Comparison of ENCODE assay signal across 8 cellular contexts in the genomic region with DNA sequence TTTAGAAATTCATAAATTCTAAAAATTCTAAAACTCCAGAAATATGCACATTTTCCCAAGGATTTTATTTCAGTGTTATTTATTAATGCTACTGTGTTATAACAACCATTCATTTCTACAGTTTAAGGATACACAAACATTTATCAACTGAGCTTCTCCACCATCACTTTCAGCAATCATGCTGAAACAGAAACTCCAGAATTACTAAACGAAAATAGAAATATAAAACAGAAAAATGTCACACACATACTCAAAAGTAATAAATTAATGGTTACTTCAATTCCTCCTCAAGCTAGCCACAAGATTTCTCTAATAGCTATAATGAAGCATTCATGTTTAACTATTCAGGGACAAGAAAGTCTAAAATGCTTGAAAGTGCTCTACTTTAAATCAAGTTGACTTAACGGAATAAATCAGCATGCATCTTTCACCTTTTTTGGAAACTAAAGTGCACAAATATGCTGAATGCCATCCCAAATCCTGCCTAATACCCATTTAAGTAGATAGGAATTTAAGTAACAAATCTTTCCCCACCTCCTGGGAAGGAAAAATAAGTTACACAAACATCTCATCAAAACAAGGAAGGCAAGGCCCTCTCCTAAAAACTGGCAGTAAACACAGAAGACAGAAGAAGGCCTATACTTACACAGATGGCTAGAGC. TPM values are rescaled to one million over a fixed set of nuclear protein-coding genes. Genes with fewer than 3 reads are reported as not detected.
DNase-seq lines count a peak whose midpoint lies in the region; ATAC-seq and TF ChIP-seq lines count a peak whose summit lies in the region.

No MANE protein-coding gene starts in this region.

- no peak for TF ChIP-seq POLR2A in vagina (IDR thresholded peaks at IDR 0.05)

- H3K27ac ChIP-seq in vagina: peak overlapping the region; percentile 76

- POLR2A ChIA-PET in naive thymus-derived CD8-positive, alpha-beta T cell (lab: Charles Lee): no interaction called here

- in situ Hi-C loops in astrocyte of the cerebellum (cut with HindIII; ENCODE audit: low sequenced_read_pairs): no loop called here

- peak overlapping the region; percentile 30 for H3K4me3 Mint-ChIP-seq in activated naive CD4-positive, alpha-beta T cell treated with anti-CD3 and anti-CD28 coated beads, Interleukin-2, amount 50 U/mL, for 24 hours
- peak overlapping the region in 3 of 10 donors; percentile 40 to 51 (median 50) for H3K4me3 Mint-ChIP-seq in naive thymus-derived CD8-positive, alpha-beta T cell

- H3K36me3 ChIP-seq in vagina: no peaks in the 10 kb centered on the region

- H3K27me3 ChIP-seq in vagina: no peaks in the 10 kb centered on the region

- H3K36me3 Mint-ChIP-seq in activated naive CD4-positive, alpha-beta T cell treated with anti-CD3 and anti-CD28 coated beads, Interleukin-2, amount 50 U/mL, for 24 hours: peaks cover 4% of the 10 kb centered on the region
- H3K36me3 Mint-ChIP-seq in naive thymus-derived CD8-positive, alpha-beta T cell: peaks cover 0 to 11% (median 5%) of the 10 kb centered on the region in 3 donors

- DNase-seq in activated naive CD4-positive, alpha-beta T cell treated with Interleukin-2 at 50 U/mL for 16 hours: no peak
- DNase-seq in astrocyte of the cerebellum (ENCODE audit: low read depth) (no peak), left colon (no peak), vagina (ENCODE audit: extremely low spot score in 2 of 2) (no peak), HK-2 (ENCODE audit: unreplicated experiment) (no peak), Ammon's horn (ENCODE audit: low spot score) (no peak)
- no peak for DNase-seq in naive thymus-derived CD8-positive, alpha-beta T cell

- no peaks in the 10 kb centered on the region for H3K9me3 ChIP-seq in vagina

- ATAC-seq in left colon: peak; percentile 71
- no peak for ATAC-seq in naive thymus-derived CD8-positive, alpha-beta T cell

- peaks cover 15% of the 10 kb centered on the region for H3K4me1 Mint-ChIP-seq in activated naive CD4-positive, alpha-beta T cell treated with anti-CD3 and anti-CD28 coated beads, Interleukin-2, amount 50 U/mL, for 24 hours
- peaks cover 4 to 19% (median 10%) of the 10 kb centered on the region in 4 donors for H3K4me1 Mint-ChIP-seq in naive thymus-derived CD8-positive, alpha-beta T cell

- H3K27ac Mint-ChIP-seq in activated naive CD4-positive, alpha-beta T cell treated with anti-CD3 and anti-CD28 coated beads, Interleukin-2, amount 50 U/mL, for 24 hours: no peak overlapping the region
- H3K27ac Mint-ChIP-seq in naive thymus-derived CD8-positive, alpha-beta T cell: no peak overlapping the region

- peaks cover 29% of the 10 kb centered on the region for H3K4me1 ChIP-seq in vagina

- H3K27me3 Mint-ChIP-seq in activated naive CD4-positive, alpha-beta T cell treated with anti-CD3 and anti-CD28 coated beads, Interleukin-2, amount 50 U/mL, for 24 hours: peaks cover 5% of the 10 kb centered on the region
- H3K27me3 Mint-ChIP-seq in naive thymus-derived CD8-positive, alpha-beta T cell: peaks cover 0 to 10% (median 1%) of the 10 kb centered on the region in 5 donors

- no peak for TF ChIP-seq CTCF in astrocyte of the cerebellum (IDR thresholded peaks at IDR 0.05; ENCODE audit: low read depth, low read length, missing control alignments)
- TF ChIP-seq CTCF in vagina (IDR thresholded peaks at IDR 0.05): no peak

- peak overlapping the region; percentile 38 for H3K4me3 ChIP-seq in astrocyte of the cerebellum (ENCODE audit: low read depth, low read length)
- H3K4me3 ChIP-seq in vagina: peak overlapping the region; percentile 42 to 47

- H3K9me3 Mint-ChIP-seq in activated naive CD4-positive, alpha-beta T cell treated with anti-CD3 and anti-CD28 coated beads, Interleukin-2, amount 50 U/mL, for 24 hours: peaks cover 11% of the 10 kb centered on the region
- H3K9me3 Mint-ChIP-seq in naive thymus-derived CD8-positive, alpha-beta T cell: peaks cover 0 to 14% (median 10%) of the 10 kb centered on the region in 9 donors

- intact Hi-C loops in left colon (cut with DNase I, micrococcal nuclease): no loop called here
- intact Hi-C loops in vagina (cut with DNase I): no loop called here

RNA-seq across cellular contexts. Expression of a gene that starts 0.6 kb away (rescaled TPM):
- total RNA-seq in left colon (10 to 100 TPM; 34.3 to 80.3 TPM), vagina (32.2 TPM)
- 1 to 10 TPM; 1.1 to 2.4 TPM for total RNA-seq in naive thymus-derived CD8-positive, alpha-beta T cell
- polyA plus RNA-seq in naive thymus-derived CD8-positive, alpha-beta T cell: 1 to 10 TPM in 1 of 3 donors, under 1 TPM in 2; 0.30 to 3.1 (median 0.81) TPM

RNA-seq across cellular contexts. Expression of a gene that starts 54.9 kb away (rescaled TPM):
- 1 to 10 TPM; 5.2 to 5.3 TPM for total RNA-seq in left colon
- 4.4 TPM for total RNA-seq in vagina
- 1 to 10 TPM; 7.4 to 8.4 TPM for total RNA-seq in naive thymus-derived CD8-positive, alpha-beta T cell
- 1 to 10 TPM; 3.2 to 4.2 (median 3.3) TPM for polyA plus RNA-seq in naive thymus-derived CD8-positive, alpha-beta T cell
